Comparison of ENCODE assay signal across 8 cellular contexts in genomic region chr15:94019062-94019461, GRCh38.
"Had no signal": no experiment of that assay in that cellular context is flagged by ENCODE, and none has a peak within 500 bp of the region (broad histone marks: within the 10 kb centered on the region; RNA-seq: fewer than 3 reads in every experiment).

No MANE protein-coding gene starts in this region.

- H3K27ac Mint-ChIP-seq: GM23338, IgD-negative memory B cell had no signal

- H3K9ac ChIP-seq: KMS-11 had no signal

- ATAC-seq: GM23338, HepG2 had no signal

- H3K4me1 Mint-ChIP-seq: GM23338, H9 had no signal

- H3K4me3 ChIP-seq: GM23338 had no signal

- DNase-seq: H9, HCEC 1CT, KBM-7 had no signal

- H3K4me3 Mint-ChIP-seq: GM23338, H9, IgD-negative memory B cell had no signal

- H3K27ac ChIP-seq: HL-60, KMS-11 had no signal

- H2AFZ ChIP-seq: GM23338 had no signal

- H3K36me3 Mint-ChIP-seq: IgD-negative memory B cell had no signal

- H3K4me2 ChIP-seq: GM23338, KMS-11 had no signal
